Comparison of ENCODE assay signal across 19 cellular contexts in genomic region chr3:141552440-141552991, GRCh38.
A peak's percentile ranks its signal among the peaks of the same experiment; 100 is the strongest.
DNase-seq lines count a peak whose midpoint lies in the region; ATAC-seq and TF ChIP-seq lines count a peak whose summit lies in the region.
"Had no signal": no experiment of that assay in that cellular context is flagged by ENCODE, and none has a peak within 500 bp of the region (broad histone marks: within the 10 kb centered on the region; RNA-seq: fewer than 3 reads in every experiment).

No MANE protein-coding gene starts in this region.

- H3K36me3 Mint-ChIP-seq in activated T-cell treated with anti-CD3 and anti-CD28 coated beads, Interleukin-2, amount 50 U/mL, for 4 hours (ENCODE audit: insufficient read depth), result peaks cover 37% of the 10 kb centered on the region
- peaks cover 15% of the 10 kb centered on the region for H3K36me3 Mint-ChIP-seq in T-helper 17 cell (ENCODE audit: low read depth)
- peaks cover 48% of the 10 kb centered on the region for H3K36me3 Mint-ChIP-seq in stimulated activated naive CD8-positive, alpha-beta T cell treated with anti-CD3 and anti-CD28 coated beads, Interleukin-15, Interleukin-2, amounts not matched to agents 100 ng/mL and 50 ng/mL, for 24 hours (ENCODE audit: low read depth)

- intact Hi-C loops in colonic mucosa (cut with DNase I), result no loop called here

- no peak overlapping the region for H3K9ac ChIP-seq in colonic mucosa (ENCODE audit: low read depth in 2 of 2, low read length in 2 of 2)
- H3K9ac ChIP-seq: KMS-11 had no signal

- no peak overlapping the region for H3K27ac ChIP-seq in colonic mucosa
- H3K27ac ChIP-seq: gastroesophageal sphincter, KMS-11, psoas muscle, uterus had no signal

- no peaks in the 10 kb centered on the region for H3K27me3 ChIP-seq in colonic mucosa
- H3K27me3 ChIP-seq: gastroesophageal sphincter, Peyer's patch, stomach, uterus had no signal

- H3K9me3 ChIP-seq in T-helper 17 cell (ENCODE audit: control insufficient read depth, low read length, poor library complexity, severe bottlenecking), result no peaks in the 10 kb centered on the region
- H3K9me3 ChIP-seq in colonic mucosa, result no peaks in the 10 kb centered on the region
- H3K9me3 ChIP-seq: gastroesophageal sphincter, Peyer's patch, uterus had no signal

- H3K4me1 ChIP-seq in colonic mucosa, result no peaks in the 10 kb centered on the region
- H3K4me1 ChIP-seq: Peyer's patch, psoas muscle, uterus had no signal

- H3K9me3 Mint-ChIP-seq in activated T-cell treated with anti-CD3 and anti-CD28 coated beads, Interleukin-2, amount 50 U/mL, for 4 hours, result peaks cover 10% of the 10 kb centered on the region
- peaks cover 21% of the 10 kb centered on the region for H3K9me3 Mint-ChIP-seq in stimulated activated naive CD8-positive, alpha-beta T cell treated with anti-CD3 and anti-CD28 coated beads, Interleukin-15, Interleukin-2, amounts not matched to agents 100 ng/mL and 50 ng/mL, for 24 hours

- ATAC-seq in activated T-cell treated with anti-CD3 and anti-CD28 coated beads, Interleukin-2, amount 50 U/mL, for 4 hours, result peak; percentile 66 to 71
- peak; percentile 30 for ATAC-seq in T-helper 17 cell
- ATAC-seq in GM21528 (IDR thresholded peaks at IDR 0.05; ENCODE audit: low FRiP score, unreplicated experiment), result no peak
- ATAC-seq: gastroesophageal sphincter, psoas muscle had no signal

- peak overlapping the region; percentile 29 for H3K4me3 Mint-ChIP-seq in activated T-cell treated with anti-CD3 and anti-CD28 coated beads, Interleukin-2, amount 50 U/mL, for 4 hours
- H3K4me3 Mint-ChIP-seq in T-helper 17 cell, result no peak overlapping the region
- peak overlapping the region; percentile 61 for H3K4me3 Mint-ChIP-seq in stimulated activated naive CD8-positive, alpha-beta T cell treated with anti-CD3 and anti-CD28 coated beads, Interleukin-15, Interleukin-2, amounts not matched to agents 100 ng/mL and 50 ng/mL, for 24 hours

- TF ChIP-seq CTCF in colonic mucosa (IDR thresholded peaks at IDR 0.05) (peak; percentile 8), GM20000 (IDR thresholded peaks at IDR 0.05; ENCODE audit: extremely low read depth, missing control alignments) (no peak)

- H3K4me3 ChIP-seq in colonic mucosa, result no peak overlapping the region
- H3K4me3 ChIP-seq: gastroesophageal sphincter, Peyer's patch, psoas muscle, stomach, uterus had no signal

- H3K27ac Mint-ChIP-seq in T-helper 17 cell, result peak overlapping the region; percentile 70
- H3K27ac Mint-ChIP-seq in stimulated activated naive CD8-positive, alpha-beta T cell treated with anti-CD3 and anti-CD28 coated beads, Interleukin-15, Interleukin-2, amounts not matched to agents 100 ng/mL and 50 ng/mL, for 24 hours, result peak overlapping the region; percentile 94

- no peaks in the 10 kb centered on the region for H3K36me3 ChIP-seq in colonic mucosa
- H3K36me3 ChIP-seq: uterus had no signal

- H3K4me1 Mint-ChIP-seq in activated T-cell treated with anti-CD3 and anti-CD28 coated beads, Interleukin-2, amount 50 U/mL, for 4 hours (ENCODE audit: low read depth), result peaks cover 65% of the 10 kb centered on the region
- H3K4me1 Mint-ChIP-seq in T-helper 17 cell, result peaks cover 36% of the 10 kb centered on the region
- H3K4me1 Mint-ChIP-seq in stimulated activated naive CD8-positive, alpha-beta T cell treated with anti-CD3 and anti-CD28 coated beads, Interleukin-15, Interleukin-2, amounts not matched to agents 100 ng/mL and 50 ng/mL, for 24 hours (ENCODE audit: low read depth), result peaks cover 70% of the 10 kb centered on the region

- no peaks in the 10 kb centered on the region for H3K27me3 Mint-ChIP-seq in activated T-cell treated with anti-CD3 and anti-CD28 coated beads, Interleukin-2, amount 50 U/mL, for 4 hours (ENCODE audit: low read depth)
- H3K27me3 Mint-ChIP-seq in T-helper 17 cell, result no peaks in the 10 kb centered on the region
- H3K27me3 Mint-ChIP-seq in stimulated activated naive CD8-positive, alpha-beta T cell treated with anti-CD3 and anti-CD28 coated beads, Interleukin-15, Interleukin-2, amounts not matched to agents 100 ng/mL and 50 ng/mL, for 24 hours, result no peaks in the 10 kb centered on the region

- no peak for DNase-seq in activated T-cell treated with anti-CD3 and anti-CD28 coated beads, Interleukin-2, amount 50 U/mL, for 4 hours
- no peak for DNase-seq in activated T-cell treated with anti-CD3 and anti-CD28 coated beads for 4 hours
- no peak for DNase-seq in T-helper 17 cell
- DNase-seq in colonic mucosa, result no peak
- no peak for DNase-seq in NCI-H1694 (lab: John Stamatoyannopoulos, UW)
- no peak for DNase-seq in GM20000 (ENCODE audit: low spot score)
- DNase-seq: ACHN, Calu3, NCI-H1092 treated with DMSO at 0.1 percent for 48 hours, NCI-H2171, NCI-H748 treated with DMSO at 0.1 percent for 48 hours, Peyer's patch, psoas muscle, stomach, uterus had no signal
